Comparison of ENCODE assay signal across 1 cellular context in genomic region chr2:70888925-70889715, GRCh38.
TF ChIP-seq lines count a peak whose summit lies in the region.

No MANE protein-coding gene starts in this region.

TF ChIP-seq in GM12878, 131 proteins besides CTCF, POLR2A, EP300 and RAD21:
- TF ChIP-seq EZH2 (IDR thresholded peaks at IDR 0.05; ENCODE audit: borderline replicate concordance, control insufficient read depth, low read depth, low read length), result peak; percentile 34; the same call in 1 of the 2 replicates
- TF ChIP-seq NBN (IDR thresholded peaks at IDR 0.05), result no peak
- peak; percentile 73 for TF ChIP-seq SUZ12 (IDR thresholded peaks at IDR 0.05; ENCODE audit: unreplicated experiment)
